8 cellular contexts compared by ENCODE assay signal in genomic region chr1:149884433-149885363, GRCh38. TPM values are rescaled to one million over a fixed set of nuclear protein-coding genes. Genes with fewer than 3 reads are reported as not detected.
DNase-seq lines count a peak whose midpoint lies in the region; ATAC-seq and TF ChIP-seq lines count a peak whose summit lies in the region.

No MANE protein-coding gene starts in this region.

- peak overlapping the region; percentile 84 for H3K4me3 ChIP-seq in DOHH2 (ENCODE audit: low read length)

- no peaks in the 10 kb centered on the region for H4K20me1 ChIP-seq in DOHH2 (ENCODE audit: control insufficient read depth, insufficient read depth, low read depth, low read length)

- H3K27ac ChIP-seq in DOHH2 (ENCODE audit: low read depth, low read length) = peak overlapping the region; percentile 98

- peaks cover 43% of the 10 kb centered on the region for H3K4me1 ChIP-seq in DOHH2 (ENCODE audit: control insufficient read depth, low read length)

- no peak for ATAC-seq in HG03025 (IDR thresholded peaks at IDR 0.05; ENCODE audit: low FRiP score, unreplicated experiment)

- peaks cover 41% of the 10 kb centered on the region for H3F3A ChIP-seq in DOHH2 (ENCODE audit: control insufficient read depth, insufficient read depth)

- peak; percentile 79 for DNase-seq in LHCN-M2 (ENCODE audit: low read depth)
- DNase-seq in RPMI8226 = peak; percentile 81
- DNase-seq in erythroblast (lab: John Stamatoyannopoulos, UW) = peak; percentile 84 to 90
- peak; percentile 43 for DNase-seq in pons (ENCODE audit: low spot score)
- no peak for DNase-seq in AG08395 (ENCODE audit: low spot score)
- no peak for DNase-seq in hepatic stellate cell (ENCODE audit: low spot score)

- no peaks in the 10 kb centered on the region for H3K9me3 ChIP-seq in DOHH2 (ENCODE audit: control insufficient read depth, insufficient read depth, low read length)

- no peaks in the 10 kb centered on the region for H3K79me2 ChIP-seq in DOHH2 (ENCODE audit: control insufficient read depth, low read length)

- TF ChIP-seq POLR2A in erythroblast (IDR thresholded peaks at IDR 0.05; ENCODE audit: low read length) = peak; percentile 34

- no peak for TF ChIP-seq CTCF in DOHH2 (IDR thresholded peaks at IDR 0.05; ENCODE audit: low read depth, low read length, poor library complexity, severe bottlenecking)

- no peaks in the 10 kb centered on the region for H3K9me2 ChIP-seq in DOHH2 (replicated peaks; ENCODE audit: control insufficient read depth, low read length)

- peaks cover 4% of the 10 kb centered on the region for H3K36me3 ChIP-seq in DOHH2 (ENCODE audit: control insufficient read depth, low read length)

- peak overlapping the region; percentile 92 for H3K4me2 ChIP-seq in DOHH2 (ENCODE audit: low read length)

- H3K27me3 ChIP-seq in DOHH2 (ENCODE audit: control insufficient read depth, low read length) = no peaks in the 10 kb centered on the region

RNA-seq across cellular contexts. Expression of gene BOLA1, which starts 14.7 kb away (rescaled TPM):
- 14.4 and 18.5 TPM in 2 replicates for total RNA-seq in LHCN-M2 (2014; rRNA removed)
- polyA plus RNA-seq in LHCN-M2 (2012) = 14.1 TPM

RNA-seq across cellular contexts. Expression of gene SV2A, which starts 32.9 kb away (rescaled TPM):
- 18.1 and 23.5 TPM in 2 replicates for total RNA-seq in LHCN-M2 (2014; rRNA removed)
- polyA plus RNA-seq in LHCN-M2 (2012) = 20.3 TPM

RNA-seq across cellular contexts. Expression of gene SF3B4, which starts 42.9 kb away (rescaled TPM):
- 25.4 and 28.9 TPM in 2 replicates for total RNA-seq in LHCN-M2 (2014; rRNA removed)
- 85.2 TPM for polyA plus RNA-seq in LHCN-M2 (2012)

RNA-seq across cellular contexts. Expression of gene MTMR11, which starts 52.0 kb away (rescaled TPM):
- total RNA-seq in LHCN-M2 (2014; rRNA removed) = 6.0 and 7.6 TPM in 2 replicates
- polyA plus RNA-seq in LHCN-M2 (2012) = 8.3 TPM

Comparison
In these comparisons a context has a peak if more than half of its experiments do, and no peak if none do; other contexts are left out.
1. DNase-seq: peak in LHCN-M2 (single experiment), RPMI8226 (single experiment), erythroblast (2 of 2) and pons (single experiment); none in AG08395 (single experiment) and hepatic stellate cell (single experiment).